1 cellular context compared by ENCODE assay signal in genomic region chr16:28367926-28368325, GRCh38. TPM values are rescaled to one million over a fixed set of nuclear protein-coding genes. Genes with fewer than 3 reads are reported as not detected.
"Had no signal": no experiment of that assay in that cellular context is flagged by ENCODE, and none has a peak within 500 bp of the region (broad histone marks: within the 10 kb centered on the region; RNA-seq: fewer than 3 reads in every experiment).

No MANE protein-coding gene starts in this region.

RNA-seq across cellular contexts. Expression of gene NPIPB6, which starts 4.6 kb away (rescaled TPM):
- total RNA-seq: occipital lobe had no signal
